ENCODE assay signal across 9 cellular contexts in the genomic region with DNA sequence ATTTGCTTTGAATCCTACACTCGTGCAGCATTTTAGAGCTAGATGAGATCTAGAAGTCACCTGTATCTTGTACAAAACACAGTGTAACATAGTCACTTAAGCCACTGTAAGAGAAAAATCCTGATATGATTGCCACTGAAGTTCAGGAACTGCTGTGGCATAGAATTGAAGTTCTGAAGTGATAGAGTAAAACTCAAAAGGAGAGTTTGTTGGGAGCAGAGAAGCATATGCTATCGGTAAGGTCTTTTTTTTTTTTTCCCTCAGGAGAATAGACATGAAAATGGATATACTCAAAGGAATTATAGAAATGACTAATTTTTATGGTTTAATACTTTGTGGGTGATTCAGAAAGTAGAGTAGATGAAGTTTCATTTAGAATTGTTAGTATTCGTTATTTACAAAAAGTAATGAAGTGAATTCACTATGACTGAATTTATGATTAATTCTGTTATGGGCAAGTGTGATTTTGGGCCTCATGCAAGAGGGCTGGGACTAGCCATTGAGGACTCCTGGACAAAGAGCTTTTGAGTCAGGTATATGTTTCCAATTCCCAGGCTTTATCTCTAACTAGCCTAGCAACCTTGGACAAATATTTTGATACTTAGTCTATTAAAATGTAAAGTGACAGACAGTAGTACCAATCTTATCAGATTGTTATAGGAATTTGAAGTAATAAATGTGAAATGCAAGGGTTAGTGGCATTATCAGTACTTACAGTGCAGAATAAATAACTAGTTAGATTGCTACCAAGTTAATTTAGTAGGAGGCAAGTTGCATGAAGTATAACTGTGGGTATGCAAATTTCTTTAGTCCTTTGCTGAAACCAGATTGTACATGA. TPM values are rescaled to one million over a fixed set of nuclear protein-coding genes. Genes with fewer than 3 reads are reported as not detected.
DNase-seq lines count a peak whose midpoint lies in the region; ATAC-seq and TF ChIP-seq lines count a peak whose summit lies in the region.
"Had no signal": no experiment of that assay in that cellular context is flagged by ENCODE, and none has a peak within 500 bp of the region (broad histone marks: within the 10 kb centered on the region; RNA-seq: fewer than 3 reads in every experiment).

No MANE protein-coding gene starts in this region.

- no peak overlapping the region for H3K27ac Mint-ChIP-seq in endodermal cell
- H3K27ac Mint-ChIP-seq: naive thymus-derived CD8-positive, alpha-beta T cell had no signal

- no peaks in the 10 kb centered on the region for H3K27me3 Mint-ChIP-seq in endodermal cell (ENCODE audit: insufficient read depth)

- H3K27me3 ChIP-seq in endodermal cell (ENCODE audit: control insufficient read depth, insufficient read depth, low read length, poor library complexity, severe bottlenecking) (no peaks in the 10 kb centered on the region), psoas muscle (ENCODE audit: insufficient read depth in 3 of 3, low read length in 2 of 3) (no peaks in the 10 kb centered on the region)
- H3K27me3 ChIP-seq: heart right ventricle had no signal

- DNase-seq in NCI-H226 (peak; percentile 7), endodermal cell (no peak), psoas muscle (no peak), erythroblast (lab: John Stamatoyannopoulos, UW) (no peak)
- DNase-seq in activated CD4-positive, CD25-positive, alpha-beta regulatory T cell treated with anti-CD3 and anti-CD28 coated beads, Interleukin-2, amount 50 U/mL, for 72 hours: no peak
- DNase-seq: heart right ventricle; naive thymus-derived CD8-positive, alpha-beta T cell had no signal

- H3K4me3 Mint-ChIP-seq in endodermal cell: no peak overlapping the region

- H3K4me1 ChIP-seq in endodermal cell (ENCODE audit: control insufficient read depth, insufficient read depth, low read length) (no peaks in the 10 kb centered on the region), psoas muscle (peaks cover 24% of the 10 kb centered on the region)

- 87 to 93% methylated on average over 3 of the region's 3 CpGs for WGBS in endodermal cell (ENCODE audit: insufficient coverage in 1 of 2, insufficient read length in 1 of 2), 2 experiments
- 50 to 72% (median 61%) methylated on average over 3 of the region's 3 CpGs for WGBS in psoas muscle, 3 donors

- H3K36me3 Mint-ChIP-seq in endodermal cell (ENCODE audit: low read depth): peaks cover 2% of the 10 kb centered on the region

- intact Hi-C loops in psoas muscle (cut with DNase I): no loop called here

- TF ChIP-seq POLR2A in erythroblast (IDR thresholded peaks at IDR 0.05; ENCODE audit: low read length): no peak

- H3K4me1 Mint-ChIP-seq in endodermal cell: peaks cover 21% of the 10 kb centered on the region

- H3K27ac ChIP-seq in endodermal cell (ENCODE audit: low read depth, low read length) (no peak overlapping the region), psoas muscle (no peak overlapping the region)

- no peak overlapping the region for H3K9ac ChIP-seq in endodermal cell (ENCODE audit: extremely low read depth, low read length, poor library complexity, severe bottlenecking)

- H3K9me3 Mint-ChIP-seq in endodermal cell: peaks cover 2% of the 10 kb centered on the region
- H3K9me3 Mint-ChIP-seq: naive thymus-derived CD8-positive, alpha-beta T cell had no signal

- ATAC-seq in psoas muscle (no peak), GM19328 (IDR thresholded peaks at IDR 0.05; ENCODE audit: unreplicated experiment) (no peak)
- ATAC-seq: heart right ventricle; naive thymus-derived CD8-positive, alpha-beta T cell had no signal

- H3K36me3 ChIP-seq in endodermal cell (ENCODE audit: control insufficient read depth, insufficient read depth, low read length) (peaks cover 8% of the 10 kb centered on the region), psoas muscle (ENCODE audit: insufficient read depth in 1 of 2, low read depth in 1 of 2) (no peaks in the 10 kb centered on the region)

- H3K9me3 ChIP-seq in endodermal cell (ENCODE audit: control insufficient read depth, low read length) (no peaks in the 10 kb centered on the region), psoas muscle (no peaks in the 10 kb centered on the region)
- H3K9me3 ChIP-seq: heart right ventricle had no signal

- H3K4me3 ChIP-seq in GM08714 (ENCODE audit: low read length): peak overlapping the region; percentile 23; the same call in 1 of the 2 replicates
- peak overlapping the region; percentile 8 for H3K4me3 ChIP-seq in endodermal cell (ENCODE audit: low read length)
- H3K4me3 ChIP-seq in psoas muscle: peak overlapping the region; percentile 92

- TF ChIP-seq CTCF in endodermal cell (conservative IDR thresholded peaks at IDR 0.05): no peak
- TF ChIP-seq CTCF in psoas muscle (IDR thresholded peaks at IDR 0.05): no peak

RNA-seq across cellular contexts. Expression of a gene that starts 3.1 kb away (rescaled TPM):
- total RNA-seq in endodermal cell (10 to 100 TPM; 42.2 to 46.5 TPM), psoas muscle (10 to 100 TPM; 11.9 to 20.8 (median 13.5) TPM)
- polyA plus RNA-seq in endodermal cell (2013, experiment 1 of 2): 46.2 TPM
- 47.8 TPM for polyA plus RNA-seq in endodermal cell (2013, experiment 2 of 2)
- polyA plus RNA-seq in psoas muscle: 10 to 100 TPM in 1 of 3 donors, 1 to 10 TPM in 2; 6.9 to 17.9 (median 7.6) TPM

Comparison
In these comparisons a context has a peak if more than half of its experiments do, and no peak if none do; other contexts are left out.
1. H3K4me3 ChIP-seq: peak in every context shown above with its lines; median percentile 92 in psoas muscle; 23 in GM08714; 8 in endodermal cell.